In the genomic region with DNA sequence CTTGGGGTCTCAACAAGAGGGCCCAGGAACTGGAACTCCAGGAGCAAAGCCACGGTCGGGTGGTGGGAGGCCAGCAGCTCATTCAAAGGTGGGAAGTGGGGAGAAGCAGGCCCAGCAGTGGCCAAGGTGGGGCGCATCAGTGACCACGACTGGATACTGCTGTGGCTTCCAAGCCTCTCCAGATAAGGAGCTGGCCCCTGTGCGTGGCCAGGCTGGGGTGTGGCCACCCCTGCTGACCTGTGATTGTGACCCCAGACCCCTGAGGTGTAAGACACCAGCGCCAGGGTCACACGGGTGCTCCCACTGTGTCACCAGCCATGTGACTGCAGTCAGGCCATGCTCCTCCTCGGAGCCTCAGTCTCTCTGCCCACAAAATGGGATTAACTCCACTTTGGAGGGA, we compare ENCODE assay signal across 12 cellular contexts. TPM values are rescaled to one million over a fixed set of nuclear protein-coding genes. Genes with fewer than 3 reads are reported as not detected.
"Had no signal": no experiment of that assay in that cellular context is flagged by ENCODE, and none has a peak within 500 bp of the region (broad histone marks: within the 10 kb centered on the region; RNA-seq: fewer than 3 reads in every experiment).

No MANE protein-coding gene starts in this region.

- H3K36me3 ChIP-seq: uterus had no signal

- H3K27me3 ChIP-seq: uterus had no signal

- ATAC-seq: natural killer cell; stimulated activated naive CD8-positive, alpha-beta T cell treated with anti-CD3 and anti-CD28 coated beads, Interleukin-15, Interleukin-2, amounts not matched to agents 100 U/mL and 50 U/mL, for 24 hours had no signal

- H3K4me3 ChIP-seq: uterus had no signal

- DNase-seq: activated CD4-positive, alpha-beta T cell treated with anti-CD3 and anti-CD28 coated beads, Interleukin-2, amount 50 U/mL, for 1 hour; activated effector memory CD4-positive, alpha-beta T cell treated with Interleukin-2 at 50 U/mL for 16 hours; activated T-cell treated with anti-CD3 and anti-CD28 coated beads for 4 hours; natural killer cell; nucleus accumbens; stimulated activated CD4-positive, alpha-beta T cell treated with anti-CD3 and anti-CD28 coated beads, Interleukin-4, amount 100 ng/mL, for 1 hour; stimulated activated CD8-positive, alpha-beta memory T cell treated with anti-CD3 and anti-CD28 coated beads, Interleukin-4, amount 100 ng/mL, for 48 hours; stimulated activated naive CD8-positive, alpha-beta T cell treated with anti-CD3 and anti-CD28 coated beads, Interleukin-15, Interleukin-2, amounts not matched to agents 100 U/mL and 50 U/mL, for 24 hours had no signal

- H3K9me3 ChIP-seq: uterus had no signal

RNA-seq across cellular contexts. Expression of gene A4GALT, which starts 20.3 kb away (rescaled TPM):
- total RNA-seq: activated CD8-positive, alpha-beta memory T cell treated with anti-CD3 and anti-CD28 coated beads for 36 hours; T-helper 2 cell treated with Interferon-gamma antibody and Interleukin-4, amounts not matched to agents 100 ng/mL and 5 ng/mL, for 36 hours had no signal

RNA-seq across cellular contexts. Expression of gene ATP5MGL, which starts 60.0 kb away (rescaled TPM):
- total RNA-seq: glomerular endothelial cell had no signal
